Comparison of ENCODE assay signal across 21 cellular contexts in the genomic region with DNA sequence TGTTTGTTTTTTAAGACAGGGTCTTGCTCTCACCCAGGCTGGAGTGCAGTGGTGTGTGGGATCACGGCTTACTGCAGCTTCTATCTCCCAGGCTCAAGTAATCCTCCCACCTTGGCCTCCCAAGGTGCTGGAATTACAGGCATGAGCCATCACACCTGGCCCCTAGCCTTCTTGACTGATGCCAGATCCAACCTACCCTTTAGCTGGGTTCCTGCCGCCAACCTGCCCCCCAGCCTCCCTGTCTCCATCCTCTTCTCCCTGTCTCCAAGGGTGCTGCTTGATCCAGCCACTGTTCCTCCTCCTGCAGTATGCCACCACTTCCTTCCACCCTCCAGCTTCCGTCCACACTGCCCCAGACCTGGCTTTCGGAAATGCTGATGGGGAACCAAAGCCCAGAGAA. TPM values are rescaled to one million over a fixed set of nuclear protein-coding genes. Genes with fewer than 3 reads are reported as not detected.
DNase-seq lines count a peak whose midpoint lies in the region; ATAC-seq, FAIRE-seq and TF ChIP-seq lines count a peak whose summit lies in the region.
"Had no signal": no experiment of that assay in that cellular context is flagged by ENCODE, and none has a peak within 500 bp of the region (broad histone marks: within the 10 kb centered on the region; RNA-seq: fewer than 3 reads in every experiment).

No MANE protein-coding gene starts in this region.

- H4K20me1 ChIP-seq in HepG2 (ENCODE audit: insufficient read depth, low read length) = no peaks in the 10 kb centered on the region
- no peaks in the 10 kb centered on the region for H4K20me1 ChIP-seq in GM23248 (ENCODE audit: insufficient read depth)

- H3K27ac ChIP-seq in HepG2 (ENCODE audit: extremely low read length, insufficient read depth, low read length) (no peak overlapping the region), right lobe of liver (no peak overlapping the region), GM23248 (no peak overlapping the region)
- H3K27ac ChIP-seq: A549, SJSA1 had no signal

- TF ChIP-seq CTCF in HepG2 (CRISPR knock-in tag; IDR thresholded peaks at IDR 0.05) = no peak
- no peak for TF ChIP-seq CTCF in right lobe of liver (IDR thresholded peaks at IDR 0.05)
- TF ChIP-seq CTCF in glutamatergic neuron (IDR thresholded peaks at IDR 0.05; ENCODE audit: partially characterized antibody, unreplicated experiment) = no peak
- no peak for TF ChIP-seq CTCF in type B pancreatic cell (conservative IDR thresholded peaks at IDR 0.05)

- H3K4me2 ChIP-seq in HepG2 (ENCODE audit: low read depth, low read length) = no peak overlapping the region
- H3K4me2 ChIP-seq in GM23248 (ENCODE audit: unreplicated experiment) = no peak overlapping the region
- H3K4me2 ChIP-seq: A549, BLaER1 had no signal

- WGBS in HepG2 (ENCODE audit: low lambda C conversion rate) = 98% methylated on average over 4 of the region's 4 CpGs
- 100% methylated on average over 3 of the region's 4 CpGs for WGBS in right lobe of liver (ENCODE audit: insufficient coverage, low coverage, low lambda C conversion rate, missing lambda C conversion rate)
- 82 to 93% methylated on average over 4 of the region's 4 CpGs for WGBS in GM23248 (ENCODE audit: low coverage in 1 of 2, low lambda C conversion rate in 2 of 2, missing lambda C conversion rate in 2 of 2), 2 experiments

- no peaks in the 10 kb centered on the region for H3K9me3 ChIP-seq in HepG2 (ENCODE audit: low read length)
- H3K9me3 ChIP-seq in right lobe of liver = no peaks in the 10 kb centered on the region
- H3K9me3 ChIP-seq in GM23248 (ENCODE audit: low read depth) = no peaks in the 10 kb centered on the region
- H3K9me3 ChIP-seq: A549, BLaER1, SJSA1 had no signal

- H3K36me3 Mint-ChIP-seq in glutamatergic neuron (ENCODE audit: unreplicated experiment) (no peaks in the 10 kb centered on the region), type B pancreatic cell (no peaks in the 10 kb centered on the region)
- H3K36me3 Mint-ChIP-seq: CD8-positive, alpha-beta T cell had no signal

- H3K36me3 ChIP-seq in HepG2 (replicated peaks in 1 of 2; ENCODE audit: control insufficient read depth in 1 of 2, insufficient read depth in 2 of 2, low read length in 2 of 2) = peaks cover 40 to 47% of the 10 kb centered on the region in 2 experiments
- peaks cover 0 to 7% (median 0%) of the 10 kb centered on the region in 4 donors for H3K36me3 ChIP-seq in right lobe of liver
- no peaks in the 10 kb centered on the region for H3K36me3 ChIP-seq in GM23248 (ENCODE audit: low read depth)

- H3K27ac Mint-ChIP-seq in glutamatergic neuron (ENCODE audit: unreplicated experiment) = no peak overlapping the region
- peak overlapping the region; percentile 58 for H3K27ac Mint-ChIP-seq in type B pancreatic cell
- H3K27ac Mint-ChIP-seq: CD8-positive, alpha-beta T cell had no signal

- H3K9me3 Mint-ChIP-seq in glutamatergic neuron (ENCODE audit: unreplicated experiment) (peaks cover 13% of the 10 kb centered on the region), type B pancreatic cell (no peaks in the 10 kb centered on the region)
- H3K9me3 Mint-ChIP-seq: CD8-positive, alpha-beta T cell had no signal

- no peaks in the 10 kb centered on the region for H3F3A ChIP-seq in GM23248 (ENCODE audit: insufficient read depth)

- no peak for TF ChIP-seq RAD21 in HepG2 (CRISPR knock-in tag; IDR thresholded peaks at IDR 0.05)

- TF ChIP-seq EP300 in HepG2 (IDR thresholded peaks at IDR 0.05; ENCODE audit: low read depth in 2 of 2, low read length in 2 of 2) (no peak), HepG2 (CRISPR knock-in tag; IDR thresholded peaks at IDR 0.05; ENCODE audit: borderline replicate concordance) (no peak)

- intact Hi-C loops in HepG2 (cut with micrococcal nuclease; ENCODE audit: unreplicated experiment) (no loop called here), right lobe of liver (cut with DNase I) (loop anchor here (5.0 to 10.0 kb wide), 2 partner anchors 194 to 197 kb away; no protein-coding TSS in a partner anchor)

- H3K79me2 ChIP-seq in HepG2 (ENCODE audit: insufficient read depth, low read length) (peaks cover 4% of the 10 kb centered on the region), GM23248 (ENCODE audit: insufficient read depth) (0 out of 2 replicates have a peak, but pooled peaks cover 6% of the 10 kb centered on the region)

- no peaks in the 10 kb centered on the region for H3K9me2 ChIP-seq in GM23248 (ENCODE audit: insufficient read depth)

- H3K4me3 ChIP-seq in HepG2 (replicated peaks in 1 of 3; ENCODE audit: insufficient read depth in 1 of 3, low read depth in 2 of 3, low read length in 3 of 3) = no peak overlapping the region
- H3K4me3 ChIP-seq in right lobe of liver = no peak overlapping the region
- H3K4me3 ChIP-seq in GM23248 = no peak overlapping the region
- H3K4me3 ChIP-seq: A549, BLaER1, GM12878, SJSA1 had no signal

- no TSS peak for BruUV-seq in HepG2 (replicated peaks; lab: Mats Ljungman, UMichigan)

- no peaks in the 10 kb centered on the region; a peak in 1 of 5 replicates for H3K27me3 ChIP-seq in HepG2 (ENCODE audit: control insufficient read depth in 1 of 2, insufficient read depth in 2 of 2, low read length in 2 of 2)
- H3K27me3 ChIP-seq in right lobe of liver = no peaks in the 10 kb centered on the region
- H3K27me3 ChIP-seq in GM23248 (replicated peaks; ENCODE audit: insufficient read depth) = no peaks in the 10 kb centered on the region
- H3K27me3 ChIP-seq: BLaER1, SJSA1 had no signal

- in situ Hi-C loops in HepG2 (cut with HindIII; ENCODE audit: extremely low pct_ligation_motif_present, low pct_unique_long_range_greater_than_20kb) = no loop called here
- in situ Hi-C loops in GM23248 (cut with MboI) = loop anchor here (10.0 kb wide), 1 partner anchor 194 kb away; no protein-coding TSS in a partner anchor

- peak in 1 of 2 experiments; percentile 6; a peak in 1 of 4 replicates for TF ChIP-seq POLR2A in HepG2 (IDR thresholded peaks at IDR 0.05; ENCODE audit: insufficient read depth in 1 of 2, low read depth in 2 of 2, low read length in 2 of 2)
- no peak for TF ChIP-seq POLR2A in right lobe of liver (IDR thresholded peaks at IDR 0.05)

- H2AFZ ChIP-seq in HepG2 (ENCODE audit: low read length) (no peak overlapping the region), GM23248 (no peak overlapping the region)

- ATAC-seq in HepG2 (no peak), right lobe of liver (no peak)
- ATAC-seq: A549; CD8-positive, alpha-beta T cell; GM12878; HCT116; Panc1 had no signal

- H3K4me1 ChIP-seq in HepG2 (ENCODE audit: insufficient read depth, low read length) (peaks cover 23% of the 10 kb centered on the region), right lobe of liver (peaks cover 0 to 8% (median 4%) of the 10 kb centered on the region in 4 donors), GM23248 (ENCODE audit: insufficient read depth) (peaks cover 5% of the 10 kb centered on the region)

- H3K4me1 Mint-ChIP-seq in glutamatergic neuron (ENCODE audit: low read depth, unreplicated experiment) = peaks cover 9% of the 10 kb centered on the region
- peaks cover 23% of the 10 kb centered on the region for H3K4me1 Mint-ChIP-seq in type B pancreatic cell (ENCODE audit: unreplicated experiment)

- POLR2A ChIA-PET in HepG2 (lab: Yijun Ruan, JAX) = no interaction called here

- DNase-seq in HepG2 (ENCODE audit: low spot score) (no peak), right lobe of liver (no peak), glutamatergic neuron (peak; percentile 4), type B pancreatic cell (ENCODE audit: extremely low spot score, unreplicated experiment) (no peak), globus pallidus (ENCODE audit: low spot score) (no peak), GM23248 (no peak)
- DNase-seq: CD8-positive, alpha-beta T cell; DMS53; EL; GOT3; NCI-H1105; NCI-H1694; NCI-H2081 treated with DMSO at 0.1 percent for 48 hours had no signal

- CTCF ChIA-PET in HepG2 (lab: Yijun Ruan, JAX; ENCODE audit: low intra/inter-chr PET ratio, low total read pairs) = no interaction called here

- no peak for FAIRE-seq in HepG2 (lab: Jason Lieb, UNC)
- FAIRE-seq: A549, GM12878, GM19239 had no signal

- H3K27me3 Mint-ChIP-seq in glutamatergic neuron (ENCODE audit: unreplicated experiment) = peaks cover 7% of the 10 kb centered on the region
- H3K27me3 Mint-ChIP-seq in type B pancreatic cell = no peaks in the 10 kb centered on the region

- H3K9ac ChIP-seq in HepG2 (ENCODE audit: insufficient read depth, low read depth, low read length) = no peak overlapping the region
- H3K9ac ChIP-seq in GM23248 = no peak overlapping the region
- H3K9ac ChIP-seq: BLaER1 had no signal

- H3K4me3 Mint-ChIP-seq in glutamatergic neuron (ENCODE audit: unreplicated experiment) = no peak overlapping the region
- H3K4me3 Mint-ChIP-seq in type B pancreatic cell = peak overlapping the region; percentile 32
- H3K4me3 Mint-ChIP-seq: CD8-positive, alpha-beta T cell had no signal

RNA-seq across cellular contexts. Expression of gene C20orf144, which starts 3.2 kb away (rescaled TPM):
- 0.09 and 0.14 TPM in 2 replicates for total RNA-seq in HepG2 (2016; rRNA removed; fragmentation: Illumina TruSeq; extraction: Trizol)
- 0.30 and 0.35 TPM in 2 replicates for total RNA-seq in HepG2 (2016; cell fraction: cytosol; rRNA removed; fragmentation: Illumina TruSeq; extraction: Trizol; ENCODE audit: low read depth)
- 0.11 TPM in 1 of 2 replicates, not detected in the other for total RNA-seq in HepG2 (2016; cell fraction: insoluble cytoplasmic fraction; rRNA removed; fragmentation: Illumina TruSeq; extraction: Trizol)
- 0.37 and 0.38 TPM in 2 replicates for total RNA-seq in HepG2 (2016; cell fraction: membrane; rRNA removed; fragmentation: Illumina TruSeq; extraction: Trizol)
- total RNA-seq in HepG2 (2016; cell fraction: nucleus; rRNA removed; fragmentation: Illumina TruSeq; extraction: Trizol) = 0.31 and 0.37 TPM in 2 replicates
- polyA plus RNA-seq in HepG2 (2011; rRNA removed) = 0.16 TPM in 2 replicates
- polyA plus RNA-seq in HepG2 (2011; cell fraction: cytosol; rRNA removed) = 0.17 and 0.29 TPM in 2 replicates
- 0.18 and 0.24 TPM in 2 replicates for polyA plus RNA-seq in HepG2 (2011; cell fraction: nucleus; rRNA removed)
- 0.21 and 0.32 TPM in 2 replicates for polyA plus RNA-seq in HepG2 (2012)
- polyA plus RNA-seq in HepG2 (2016; cell fraction: cytosol; fragmentation: Illumina TruSeq; extraction: Trizol; ENCODE audit: low read depth) = 0.12 and 0.15 TPM in 2 replicates
- 0.20 and 0.21 TPM in 2 replicates for polyA plus RNA-seq in HepG2 (2016; cell fraction: insoluble cytoplasmic fraction; fragmentation: Illumina TruSeq; extraction: Trizol; ENCODE audit: low read depth)
- polyA plus RNA-seq in HepG2 (2016; cell fraction: membrane; fragmentation: Illumina TruSeq; extraction: Trizol; ENCODE audit: low read depth) = 0.27 and 0.39 TPM in 2 replicates
- polyA plus RNA-seq in HepG2 (2016; cell fraction: nucleus; fragmentation: Illumina TruSeq; extraction: Trizol; ENCODE audit: insufficient read depth, low read depth) = not detected in 2 replicates
- 0.58 TPM in 1 of 2 replicates, not detected in the other for polyA minus RNA-seq in HepG2 (2011; rRNA and poly(A)+ RNA removed; ENCODE audit: low replicate concordance)
- not detected in 2 replicates for polyA minus RNA-seq in HepG2 (2011; cell fraction: cytosol; rRNA and poly(A)+ RNA removed)
- 0.26 TPM in 1 of 2 replicates, not detected in the other for polyA minus RNA-seq in HepG2 (2011; cell fraction: nucleus; rRNA and poly(A)+ RNA removed)
- under 1 TPM in 1 of 6 experiments, not detected in 5; 0.18 TPM for total RNA-seq in right lobe of liver
- total RNA-seq in glutamatergic neuron (ENCODE audit: unreplicated experiment) = not detected
- total RNA-seq in type B pancreatic cell (ENCODE audit: low replicate concordance) = 0.29 and 0.82 TPM in 2 replicates
- total RNA-seq in GM23248 (2014; rRNA removed; shearing (Covaris generic)) = 0.63 TPM in 1 of 2 replicates, not detected in the other
- polyA plus RNA-seq in GM23248 (2016; fragmentation: Nextera tagmentation; extraction: Ambion mirVana) = 0.25 and 0.41 TPM in 2 replicates
- total RNA-seq: NCI-H460 had no signal

RNA-seq across cellular contexts. Expression of gene ACTL10, which starts 7.8 kb away (rescaled TPM):
- total RNA-seq in HepG2 (2016; rRNA removed; fragmentation: Illumina TruSeq; extraction: Trizol) (not detected in 2 replicates), right lobe of liver (1 to 10 TPM in 1 of 6 experiments, under 1 TPM in 4, not detected in 1; 0.20 to 1.1 (median 0.56) TPM), glutamatergic neuron (ENCODE audit: unreplicated experiment) (1.0 TPM), type B pancreatic cell (ENCODE audit: low replicate concordance) (1.7 and 2.6 TPM in 2 replicates)
- total RNA-seq in HepG2 (2016; cell fraction: cytosol; rRNA removed; fragmentation: Illumina TruSeq; extraction: Trizol; ENCODE audit: low read depth) = not detected in 2 replicates
- not detected in 2 replicates for total RNA-seq in HepG2 (2016; cell fraction: insoluble cytoplasmic fraction; rRNA removed; fragmentation: Illumina TruSeq; extraction: Trizol)
- total RNA-seq in HepG2 (2016; cell fraction: membrane; rRNA removed; fragmentation: Illumina TruSeq; extraction: Trizol) = not detected in 2 replicates
- not detected in 2 replicates for total RNA-seq in HepG2 (2016; cell fraction: nucleus; rRNA removed; fragmentation: Illumina TruSeq; extraction: Trizol)
- polyA plus RNA-seq in HepG2 (2011; rRNA removed) (not detected in 2 replicates), GM23248 (2016; fragmentation: Nextera tagmentation; extraction: Ambion mirVana) (1.5 and 1.7 TPM in 2 replicates)
- not detected in 2 replicates for polyA plus RNA-seq in HepG2 (2011; cell fraction: cytosol; rRNA removed)
- polyA plus RNA-seq in HepG2 (2011; cell fraction: nucleus; rRNA removed) = not detected in 2 replicates
- polyA plus RNA-seq in HepG2 (2012) = 0.11 and 0.12 TPM in 2 replicates
- not detected in 2 replicates for polyA plus RNA-seq in HepG2 (2016; cell fraction: cytosol; fragmentation: Illumina TruSeq; extraction: Trizol; ENCODE audit: low read depth)
- polyA plus RNA-seq in HepG2 (2016; cell fraction: insoluble cytoplasmic fraction; fragmentation: Illumina TruSeq; extraction: Trizol; ENCODE audit: low read depth) = not detected in 2 replicates
- polyA plus RNA-seq in HepG2 (2016; cell fraction: membrane; fragmentation: Illumina TruSeq; extraction: Trizol; ENCODE audit: low read depth) = not detected in 2 replicates
- not detected in 2 replicates for polyA plus RNA-seq in HepG2 (2016; cell fraction: nucleus; fragmentation: Illumina TruSeq; extraction: Trizol; ENCODE audit: insufficient read depth, low read depth)
- 0.12 and 3.5 TPM in 2 replicates for polyA minus RNA-seq in HepG2 (2011; rRNA and poly(A)+ RNA removed; ENCODE audit: low replicate concordance)
- not detected in 2 replicates for polyA minus RNA-seq in HepG2 (2011; cell fraction: cytosol; rRNA and poly(A)+ RNA removed)
- polyA minus RNA-seq in HepG2 (2011; cell fraction: nucleus; rRNA and poly(A)+ RNA removed) = not detected in 2 replicates
- total RNA-seq in GM23248 (2014; rRNA removed; shearing (Covaris generic)) = 3.2 and 3.4 TPM in 2 replicates
- total RNA-seq: NCI-H460, SJSA1 had no signal
- polyA plus RNA-seq: A549 had no signal

RNA-seq across cellular contexts. Expression of gene NECAB3, which starts 15.3 kb away (rescaled TPM):
- 26.4 and 61.5 TPM in 2 replicates for total RNA-seq in HepG2 (2016; rRNA removed; fragmentation: Illumina TruSeq; extraction: Trizol)
- total RNA-seq in HepG2 (2016; cell fraction: cytosol; rRNA removed; fragmentation: Illumina TruSeq; extraction: Trizol; ENCODE audit: low read depth) = 43.9 and 46.0 TPM in 2 replicates
- 23.2 and 62.1 TPM in 2 replicates for total RNA-seq in HepG2 (2016; cell fraction: insoluble cytoplasmic fraction; rRNA removed; fragmentation: Illumina TruSeq; extraction: Trizol)
- 62.7 and 67.8 TPM in 2 replicates for total RNA-seq in HepG2 (2016; cell fraction: membrane; rRNA removed; fragmentation: Illumina TruSeq; extraction: Trizol)
- total RNA-seq in HepG2 (2016; cell fraction: nucleus; rRNA removed; fragmentation: Illumina TruSeq; extraction: Trizol) = 71.4 and 86.1 TPM in 2 replicates
- polyA plus RNA-seq in HepG2 (2011; rRNA removed) = 65.5 and 81.8 TPM in 2 replicates
- 30.3 and 70.4 TPM in 2 replicates for polyA plus RNA-seq in HepG2 (2011; cell fraction: cytosol; rRNA removed)
- polyA plus RNA-seq in HepG2 (2011; cell fraction: nucleus; rRNA removed) = 585 and 688 TPM in 2 replicates
- polyA plus RNA-seq in HepG2 (2012) = 32.0 and 41.2 TPM in 2 replicates
- 18.6 and 21.1 TPM in 2 replicates for polyA plus RNA-seq in HepG2 (2016; cell fraction: cytosol; fragmentation: Illumina TruSeq; extraction: Trizol; ENCODE audit: low read depth)
- 21.8 and 29.6 TPM in 2 replicates for polyA plus RNA-seq in HepG2 (2016; cell fraction: insoluble cytoplasmic fraction; fragmentation: Illumina TruSeq; extraction: Trizol; ENCODE audit: low read depth)
- 29.2 TPM in 2 replicates for polyA plus RNA-seq in HepG2 (2016; cell fraction: membrane; fragmentation: Illumina TruSeq; extraction: Trizol; ENCODE audit: low read depth)
- polyA plus RNA-seq in HepG2 (2016; cell fraction: nucleus; fragmentation: Illumina TruSeq; extraction: Trizol; ENCODE audit: insufficient read depth, low read depth) = 161 and 163 TPM in 2 replicates
- polyA minus RNA-seq in HepG2 (2011; rRNA and poly(A)+ RNA removed; ENCODE audit: low replicate concordance) = 148 and 154 TPM in 2 replicates
- polyA minus RNA-seq in HepG2 (2011; cell fraction: cytosol; rRNA and poly(A)+ RNA removed) = 27.1 and 33.2 TPM in 2 replicates
- polyA minus RNA-seq in HepG2 (2011; cell fraction: nucleus; rRNA and poly(A)+ RNA removed) = 103 and 112 TPM in 2 replicates
- 10 to 100 TPM; 13.2 to 21.9 (median 19.2) TPM for total RNA-seq in right lobe of liver
- 146 TPM for total RNA-seq in glutamatergic neuron (ENCODE audit: unreplicated experiment)
- total RNA-seq in type B pancreatic cell (ENCODE audit: low replicate concordance) = 67.4 and 68.2 TPM in 2 replicates
- total RNA-seq in GM23248 (2014; rRNA removed; shearing (Covaris generic)) = 27.1 and 27.3 TPM in 2 replicates
- polyA plus RNA-seq in GM23248 (2016; fragmentation: Nextera tagmentation; extraction: Ambion mirVana) = 11.0 and 13.4 TPM in 2 replicates

RNA-seq across cellular contexts. Expression of gene E2F1, which starts 27.3 kb away (rescaled TPM):
- 25.3 and 39.4 TPM in 2 replicates for total RNA-seq in HepG2 (2016; rRNA removed; fragmentation: Illumina TruSeq; extraction: Trizol)
- 23.5 and 26.5 TPM in 2 replicates for total RNA-seq in HepG2 (2016; cell fraction: cytosol; rRNA removed; fragmentation: Illumina TruSeq; extraction: Trizol; ENCODE audit: low read depth)
- total RNA-seq in HepG2 (2016; cell fraction: insoluble cytoplasmic fraction; rRNA removed; fragmentation: Illumina TruSeq; extraction: Trizol) = 22.9 and 41.6 TPM in 2 replicates
- total RNA-seq in HepG2 (2016; cell fraction: membrane; rRNA removed; fragmentation: Illumina TruSeq; extraction: Trizol) = 49.7 and 51.9 TPM in 2 replicates
- total RNA-seq in HepG2 (2016; cell fraction: nucleus; rRNA removed; fragmentation: Illumina TruSeq; extraction: Trizol) = 29.5 and 34.7 TPM in 2 replicates
- 22.5 and 25.5 TPM in 2 replicates for polyA plus RNA-seq in HepG2 (2011; rRNA removed)
- 14.5 and 25.4 TPM in 2 replicates for polyA plus RNA-seq in HepG2 (2011; cell fraction: cytosol; rRNA removed)
- polyA plus RNA-seq in HepG2 (2011; cell fraction: nucleus; rRNA removed) = 50.7 and 66.4 TPM in 2 replicates
- 14.4 and 23.5 TPM in 2 replicates for polyA plus RNA-seq in HepG2 (2012)
- polyA plus RNA-seq in HepG2 (2016; cell fraction: cytosol; fragmentation: Illumina TruSeq; extraction: Trizol; ENCODE audit: low read depth) = 39.6 and 41.6 TPM in 2 replicates
- polyA plus RNA-seq in HepG2 (2016; cell fraction: insoluble cytoplasmic fraction; fragmentation: Illumina TruSeq; extraction: Trizol; ENCODE audit: low read depth) = 32.3 and 37.3 TPM in 2 replicates
- polyA plus RNA-seq in HepG2 (2016; cell fraction: membrane; fragmentation: Illumina TruSeq; extraction: Trizol; ENCODE audit: low read depth) = 56.5 and 59.4 TPM in 2 replicates
- 97.6 and 106 TPM in 2 replicates for polyA plus RNA-seq in HepG2 (2016; cell fraction: nucleus; fragmentation: Illumina TruSeq; extraction: Trizol; ENCODE audit: insufficient read depth, low read depth)
- polyA minus RNA-seq in HepG2 (2011; rRNA and poly(A)+ RNA removed; ENCODE audit: low replicate concordance) = 35.0 and 64.5 TPM in 2 replicates
- polyA minus RNA-seq in HepG2 (2011; cell fraction: cytosol; rRNA and poly(A)+ RNA removed) = 7.4 and 10.7 TPM in 2 replicates
- polyA minus RNA-seq in HepG2 (2011; cell fraction: nucleus; rRNA and poly(A)+ RNA removed) = 8.0 and 10.6 TPM in 2 replicates
- total RNA-seq in right lobe of liver = 1 to 10 TPM in 2 of 6 experiments, under 1 TPM in 4; 0.24 to 8.8 (median 0.77) TPM
- 66.0 TPM for total RNA-seq in glutamatergic neuron (ENCODE audit: unreplicated experiment)
- 20.7 and 32.8 TPM in 2 replicates for total RNA-seq in type B pancreatic cell (ENCODE audit: low replicate concordance)
- total RNA-seq in GM23248 (2014; rRNA removed; shearing (Covaris generic)) = 9.0 and 12.9 TPM in 2 replicates
- polyA plus RNA-seq in GM23248 (2016; fragmentation: Nextera tagmentation; extraction: Ambion mirVana) = 4.3 and 4.9 TPM in 2 replicates
